2 cellular contexts compared by ENCODE assay signal in the genomic region with DNA sequence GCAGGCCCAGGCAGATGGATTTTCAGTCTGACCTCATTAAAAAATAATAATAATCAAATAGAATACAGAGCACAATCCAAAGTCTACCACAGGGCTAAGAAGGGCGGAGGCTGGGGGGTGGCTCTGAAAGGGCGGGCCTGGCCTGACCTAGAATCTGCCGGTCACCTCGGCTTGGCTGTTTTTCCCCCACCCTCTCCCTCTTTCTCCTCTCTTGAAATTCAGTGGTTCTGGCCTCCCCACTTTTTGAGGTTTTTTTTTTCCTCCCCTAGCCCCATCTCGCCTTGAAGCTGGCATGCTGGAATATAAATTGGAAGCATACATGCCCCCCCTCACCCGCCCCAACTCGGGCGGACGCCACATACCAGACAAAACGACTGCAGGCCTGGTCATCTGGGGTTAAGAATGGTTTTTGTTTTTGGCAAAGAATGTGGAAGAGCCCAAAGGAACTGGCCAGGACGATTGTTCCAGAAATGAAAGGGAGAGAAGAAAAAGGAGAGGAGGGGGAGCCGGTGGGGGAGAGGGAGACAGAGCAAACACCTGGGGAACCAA.
TF ChIP-seq lines count a peak whose summit lies in the region.

No MANE protein-coding gene starts in this region.

TF ChIP-seq in GM23338, 12 proteins besides CTCF, POLR2A, EP300 and RAD21 (continues in another document):
- TF ChIP-seq NANOG (IDR thresholded peaks at IDR 0.05; ENCODE audit: borderline replicate concordance) (no peak), JUNB (IDR thresholded peaks at IDR 0.05; ENCODE audit: unreplicated experiment) (no peak), EZH2 (IDR thresholded peaks at IDR 0.05; ENCODE audit: low read depth, unreplicated experiment) (no peak), CREB1 (CRISPR knock-in tag; IDR thresholded peaks at IDR 0.05; ENCODE audit: low read depth) (no peak), ZNF114 (CRISPR knock-in tag; IDR thresholded peaks at IDR 0.05) (no peak), REST (IDR thresholded peaks at IDR 0.05; ENCODE audit: unreplicated experiment) (no peak), STAT1 (IDR thresholded peaks at IDR 0.05; ENCODE audit: unreplicated experiment) (no peak), EZH2phosphoT487 (IDR thresholded peaks at IDR 0.05; ENCODE audit: unreplicated experiment) (no peak), ZNF331 (CRISPR knock-in tag; IDR thresholded peaks at IDR 0.05; ENCODE audit: low read depth) (no peak), POLR2AphosphoS5 (IDR thresholded peaks at IDR 0.05; ENCODE audit: low read depth) (no peak)
- TF ChIP-seq, protein P1, sequence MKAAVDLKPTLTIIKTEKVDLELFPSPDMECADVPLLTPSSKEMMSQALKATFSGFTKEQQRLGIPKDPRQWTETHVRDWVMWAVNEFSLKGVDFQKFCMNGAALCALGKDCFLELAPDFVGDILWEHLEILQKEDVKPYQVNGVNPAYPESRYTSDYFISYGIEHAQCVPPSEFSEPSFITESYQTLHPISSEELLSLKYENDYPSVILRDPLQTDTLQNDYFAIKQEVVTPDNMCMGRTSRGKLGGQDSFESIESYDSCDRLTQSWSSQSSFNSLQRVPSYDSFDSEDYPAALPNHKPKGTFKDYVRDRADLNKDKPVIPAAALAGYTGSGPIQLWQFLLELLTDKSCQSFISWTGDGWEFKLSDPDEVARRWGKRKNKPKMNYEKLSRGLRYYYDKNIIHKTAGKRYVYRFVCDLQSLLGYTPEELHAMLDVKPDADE (IDR thresholded peaks at IDR 0.05) = no peak

TF ChIP-seq in H1, 55 proteins besides CTCF, POLR2A, EP300 and RAD21:
- no peak for TF ChIP-seq EZH2 (IDR thresholded peaks at IDR 0.05; ENCODE audit: low read depth, low read length, severe bottlenecking)
- TF ChIP-seq SUZ12 (IDR thresholded peaks at IDR 0.05; ENCODE audit: low read length) = no peak
- TF ChIP-seq SIN3A (conservative IDR thresholded peaks at IDR 0.05 in 1 of 2, IDR thresholded peaks at IDR 0.05 in 1 of 2; ENCODE audit: low read depth in 1 of 2, low read length in 2 of 2) = no peak
- no peak for TF ChIP-seq YY1 (IDR thresholded peaks at IDR 0.05; ENCODE audit: low read depth, low read length)
- TF ChIP-seq GABPA (IDR thresholded peaks at IDR 0.05; ENCODE audit: borderline replicate concordance, insufficient read depth, low read length) = no peak
- TF ChIP-seq CTBP2 (IDR thresholded peaks at IDR 0.05; ENCODE audit: borderline replicate concordance, insufficient read depth, insufficient read length, low read length) = no peak
- TF ChIP-seq GTF2F1 (IDR thresholded peaks at IDR 0.05; ENCODE audit: borderline replicate concordance, low read depth, low read length) = no peak
- TF ChIP-seq EGR1 (IDR thresholded peaks at IDR 0.05; ENCODE audit: borderline replicate concordance, low read depth, low read length) = no peak
- no peak for TF ChIP-seq RXRA (IDR thresholded peaks at IDR 0.05; ENCODE audit: insufficient read depth, low read depth, low read length)
- TF ChIP-seq CHD1 (IDR thresholded peaks at IDR 0.05; ENCODE audit: low read depth, low read length) = no peak
- no peak for TF ChIP-seq NRF1 (IDR thresholded peaks at IDR 0.05; ENCODE audit: low read depth, low read length)
- TF ChIP-seq CBX5 (IDR thresholded peaks at IDR 0.05; ENCODE audit: low read depth, low read length) = no peak
- TF ChIP-seq TEAD4 (IDR thresholded peaks at IDR 0.05; ENCODE audit: low read depth, low read length) = no peak
- no peak for TF ChIP-seq JUN (IDR thresholded peaks at IDR 0.05; ENCODE audit: low read depth, low read length)
- TF ChIP-seq BACH1 (IDR thresholded peaks at IDR 0.05; ENCODE audit: low read length) = no peak
- TF ChIP-seq USF2 (IDR thresholded peaks at IDR 0.05; ENCODE audit: low read length) = no peak
- no peak for TF ChIP-seq ASH2L (IDR thresholded peaks at IDR 0.05; ENCODE audit: low read length)
- no peak for TF ChIP-seq HDAC6 (IDR thresholded peaks at IDR 0.05; ENCODE audit: low read depth, low read length)
- TF ChIP-seq BRCA1 (IDR thresholded peaks at IDR 0.05; ENCODE audit: low read depth, low read length) = no peak
- no peak for TF ChIP-seq RFX5 (IDR thresholded peaks at IDR 0.05; ENCODE audit: borderline replicate concordance, low read depth, low read length)
